ENCODE assay signal across 10 cellular contexts in genomic region chr11:35303596-35304392, GRCh38.
DNase-seq lines count a peak whose midpoint lies in the region; ATAC-seq and TF ChIP-seq lines count a peak whose summit lies in the region.
"Had no signal": no experiment of that assay in that cellular context is flagged by ENCODE, and none has a peak within 500 bp of the region (broad histone marks: within the 10 kb centered on the region; RNA-seq: fewer than 3 reads in every experiment).

No MANE protein-coding gene starts in this region.

- no peak overlapping the region for H3K27ac ChIP-seq in CD4-positive, CD25-positive, alpha-beta regulatory T cell (ENCODE audit: insufficient read depth, low read length, poor library complexity, severe bottlenecking)
- H3K27ac ChIP-seq in rectal smooth muscle tissue (ENCODE audit: low read depth, low read length), result peak overlapping the region; percentile 55

- no peaks in the 10 kb centered on the region for H3K9me3 ChIP-seq in CD4-positive, CD25-positive, alpha-beta regulatory T cell (ENCODE audit: control insufficient read depth in 2 of 2, low read length in 2 of 2)
- H3K9me3 ChIP-seq in T-helper 17 cell (ENCODE audit: control insufficient read depth, low read length, poor library complexity, severe bottlenecking), result no peaks in the 10 kb centered on the region

- H3K4me3 ChIP-seq in CD4-positive, CD25-positive, alpha-beta regulatory T cell (ENCODE audit: low read depth, low read length), result no peak overlapping the region
- H3K4me3 ChIP-seq in fibroblast of villous mesenchyme (ENCODE audit: low read depth, low read length), result no peak overlapping the region
- H3K4me3 ChIP-seq in rectal smooth muscle tissue (ENCODE audit: low read length), result no peak overlapping the region

- no peak for TF ChIP-seq CTCF in fibroblast of villous mesenchyme (IDR thresholded peaks at IDR 0.05; ENCODE audit: insufficient read depth, low read depth, low read length)

- no peaks in the 10 kb centered on the region for H3K4me1 ChIP-seq in CD4-positive, CD25-positive, alpha-beta regulatory T cell (ENCODE audit: control insufficient read depth, insufficient read depth, low read length, poor library complexity, severe bottlenecking)
- H3K4me1 ChIP-seq in rectal smooth muscle tissue (ENCODE audit: control insufficient read depth, insufficient read depth, low read length), result peaks cover 3% of the 10 kb centered on the region

- peaks cover 1% of the 10 kb centered on the region for H3K27me3 Mint-ChIP-seq in CD4-positive, CD25-positive, alpha-beta regulatory T cell
- no peaks in the 10 kb centered on the region for H3K27me3 Mint-ChIP-seq in T-helper 17 cell
- no peaks in the 10 kb centered on the region for H3K27me3 Mint-ChIP-seq in stimulated activated naive B cell treated with anti-CD40 and anti-IgM and Interleukin-4, amounts not matched to agents 10 μg/mL and 1 μg/mL and 100 μg/mL, for 72 hours
- H3K27me3 Mint-ChIP-seq: activated B cell treated with CpG ODN at 0.5 μM for 24 hours had no signal

- H3K27me3 ChIP-seq in CD4-positive, CD25-positive, alpha-beta regulatory T cell (ENCODE audit: control insufficient read depth, insufficient read depth, low read length), result no peaks in the 10 kb centered on the region
- H3K27me3 ChIP-seq in rectal smooth muscle tissue (ENCODE audit: control insufficient read depth, insufficient read depth, low read length), result no peaks in the 10 kb centered on the region

- no peak for DNase-seq in CD4-positive, CD25-positive, alpha-beta regulatory T cell
- no peak for DNase-seq in T-helper 17 cell
- peak; percentile 96 for DNase-seq in fibroblast of villous mesenchyme (ENCODE audit: low read depth)
- DNase-seq in stimulated activated naive B cell treated with anti-CD40 and anti-IgM and Interleukin-4, amounts not matched to agents 10 μg/mL and 1 μg/mL and 100 μg/mL, for 72 hours, result no peak
- no peak for DNase-seq in activated CD8-positive, alpha-beta memory T cell treated with anti-CD3 and anti-CD28 coated beads for 24 hours
- DNase-seq in hepatic stellate cell (ENCODE audit: low spot score), result no peak
- DNase-seq in OCI-M2 (lab: John Stamatoyannopoulos, UW; ENCODE audit: unreplicated experiment), result no peak
- DNase-seq: activated B cell treated with CpG ODN at 0.5 μM for 24 hours, H7 had no signal

- H3K4me1 Mint-ChIP-seq in CD4-positive, CD25-positive, alpha-beta regulatory T cell, result peaks cover 0 to 26% (median 20%) of the 10 kb centered on the region in 4 donors
- H3K4me1 Mint-ChIP-seq in T-helper 17 cell, result peaks cover 21% of the 10 kb centered on the region
- peaks cover 20 to 25% of the 10 kb centered on the region in 2 donors for H3K4me1 Mint-ChIP-seq in stimulated activated naive B cell treated with anti-CD40 and anti-IgM and Interleukin-4, amounts not matched to agents 10 μg/mL and 1 μg/mL and 100 μg/mL, for 72 hours

- no peak overlapping the region for H3K9ac ChIP-seq in rectal smooth muscle tissue (ENCODE audit: low read length)

- H3K9me3 Mint-ChIP-seq in CD4-positive, CD25-positive, alpha-beta regulatory T cell, result no peaks in the 10 kb centered on the region
- H3K9me3 Mint-ChIP-seq in stimulated activated naive B cell treated with anti-CD40 and anti-IgM and Interleukin-4, amounts not matched to agents 10 μg/mL and 1 μg/mL and 100 μg/mL, for 72 hours, result peaks cover 2 to 4% of the 10 kb centered on the region in 2 donors
- H3K9me3 Mint-ChIP-seq: activated B cell treated with CpG ODN at 0.5 μM for 24 hours had no signal

- no peaks in the 10 kb centered on the region for H3K36me3 ChIP-seq in CD4-positive, CD25-positive, alpha-beta regulatory T cell (ENCODE audit: control insufficient read depth, insufficient read depth, low read length)
- H3K36me3 ChIP-seq in rectal smooth muscle tissue (ENCODE audit: control insufficient read depth, insufficient read depth, low read length), result no peaks in the 10 kb centered on the region

- peak overlapping the region in 2 of 3 donors; percentile 3 to 89 for H3K27ac Mint-ChIP-seq in CD4-positive, CD25-positive, alpha-beta regulatory T cell
- H3K27ac Mint-ChIP-seq in T-helper 17 cell, result peak overlapping the region; percentile 83
- no peak overlapping the region for H3K27ac Mint-ChIP-seq in stimulated activated naive B cell treated with anti-CD40 and anti-IgM and Interleukin-4, amounts not matched to agents 10 μg/mL and 1 μg/mL and 100 μg/mL, for 72 hours
- H3K27ac Mint-ChIP-seq: activated B cell treated with CpG ODN at 0.5 μM for 24 hours had no signal

- no peak overlapping the region for H3K4me3 Mint-ChIP-seq in CD4-positive, CD25-positive, alpha-beta regulatory T cell
- H3K4me3 Mint-ChIP-seq in T-helper 17 cell, result no peak overlapping the region
- H3K4me3 Mint-ChIP-seq in stimulated activated naive B cell treated with anti-CD40 and anti-IgM and Interleukin-4, amounts not matched to agents 10 μg/mL and 1 μg/mL and 100 μg/mL, for 72 hours, result no peak overlapping the region
- H3K4me3 Mint-ChIP-seq: activated B cell treated with CpG ODN at 0.5 μM for 24 hours had no signal

- peak in 1 of 2 donors; percentile 16 for ATAC-seq in CD4-positive, CD25-positive, alpha-beta regulatory T cell (ENCODE audit: low read depth in 2 of 2)
- peak; percentile 23 for ATAC-seq in T-helper 17 cell
- ATAC-seq in stimulated activated naive B cell treated with anti-CD40 and anti-IgM and Interleukin-4, amounts not matched to agents 10 μg/mL and 1 μg/mL and 100 μg/mL, for 72 hours (replicated peaks), result no peak

- H3K36me3 Mint-ChIP-seq in CD4-positive, CD25-positive, alpha-beta regulatory T cell, result no peaks in the 10 kb centered on the region
- H3K36me3 Mint-ChIP-seq in T-helper 17 cell (ENCODE audit: low read depth), result peaks cover under 1% of the 10 kb centered on the region
- no peaks in the 10 kb centered on the region for H3K36me3 Mint-ChIP-seq in stimulated activated naive B cell treated with anti-CD40 and anti-IgM and Interleukin-4, amounts not matched to agents 10 μg/mL and 1 μg/mL and 100 μg/mL, for 72 hours
